9 cellular contexts compared by ENCODE assay signal in genomic region chr20:54172856-54173652, GRCh38. TPM values are rescaled to one million over a fixed set of nuclear protein-coding genes. Genes with fewer than 3 reads are reported as not detected.
A peak's percentile ranks its signal among the peaks of the same experiment; 100 is the strongest.
DNase-seq lines count a peak whose midpoint lies in the region; ATAC-seq and TF ChIP-seq lines count a peak whose summit lies in the region.
"Had no signal": no experiment of that assay in that cellular context is flagged by ENCODE, and none has a peak within 500 bp of the region (broad histone marks: within the 10 kb centered on the region; RNA-seq: fewer than 3 reads in every experiment).

No MANE protein-coding gene starts in this region.

- peaks cover 65% of the 10 kb centered on the region for H3K27me3 Mint-ChIP-seq in Caco-2 (ENCODE audit: insufficient read depth, unreplicated experiment)
- peaks cover 88% of the 10 kb centered on the region for H3K27me3 Mint-ChIP-seq in central memory CD8-positive, alpha-beta T cell

- BruUV-seq in Caco-2 (replicated peaks; lab: Mats Ljungman, UMichigan): no TSS peak

- no peak for DNase-seq in Caco-2
- peak; percentile 79 for DNase-seq in M059J (ENCODE audit: low read depth)
- no peak for DNase-seq in central memory CD8-positive, alpha-beta T cell (ENCODE audit: low spot score in 2 of 2)
- DNase-seq in mucosa of descending colon: peak in 2 of 3 donors; percentile 23 to 47
- DNase-seq in NOMO-1 treated with dmso at 0.1 percent for 144 hours (lab: John Stamatoyannopoulos, UW; ENCODE audit: unreplicated experiment): no peak
- no peak for DNase-seq in stimulated activated CD4-positive, alpha-beta T cell treated with anti-CD3 and anti-CD28 coated beads, Interleukin-1b, Interleukin-23, amount 100 ng/mL, for 48 hours
- DNase-seq in GDM1 (lab: John Stamatoyannopoulos, UW): no peak
- DNase-seq: activated B cell treated with CpG ODN at 0.5 μM for 24 hours had no signal

- no peaks in the 10 kb centered on the region for H3K36me3 Mint-ChIP-seq in Caco-2 (ENCODE audit: insufficient read depth, unreplicated experiment)
- peaks cover 2% of the 10 kb centered on the region for H3K36me3 Mint-ChIP-seq in central memory CD8-positive, alpha-beta T cell (ENCODE audit: insufficient read depth)

- no peak for TF ChIP-seq CTCF in Caco-2 (IDR thresholded peaks at IDR 0.05; ENCODE audit: insufficient read depth in 1 of 2, low read depth in 1 of 2, low read length in 1 of 2, severe bottlenecking in 1 of 2, unreplicated experiment in 1 of 2)
- no peak for TF ChIP-seq CTCF in mucosa of descending colon (IDR thresholded peaks at IDR 0.05)

- H3K27me3 ChIP-seq in Caco-2 (replicated peaks; ENCODE audit: control insufficient read depth, insufficient read depth, low read length): peaks cover 15% of the 10 kb centered on the region

- H3K4me1 ChIP-seq in Caco-2: peaks cover 19% of the 10 kb centered on the region
- H3K4me1 ChIP-seq in mucosa of descending colon (ENCODE audit: low read depth): peaks cover 13% of the 10 kb centered on the region

- H3K27ac Mint-ChIP-seq in Caco-2 (ENCODE audit: unreplicated experiment): no peak overlapping the region
- H3K27ac Mint-ChIP-seq in central memory CD8-positive, alpha-beta T cell (ENCODE audit: low read depth): no peak overlapping the region
- H3K27ac Mint-ChIP-seq: activated B cell treated with CpG ODN at 0.5 μM for 24 hours had no signal

- ATAC-seq in central memory CD8-positive, alpha-beta T cell (replicated peaks; ENCODE audit: extremely low read depth, poor library complexity, severe bottlenecking): no peak
- peak; percentile 24 for ATAC-seq in mucosa of descending colon
- no peak for ATAC-seq in GM18867 (IDR thresholded peaks at IDR 0.05; ENCODE audit: unreplicated experiment)

- POLR2A ChIA-PET in Caco-2 (lab: Charles Lee): no interaction called here

- H3K9me3 Mint-ChIP-seq in Caco-2 (ENCODE audit: unreplicated experiment): no peaks in the 10 kb centered on the region
- H3K9me3 Mint-ChIP-seq in central memory CD8-positive, alpha-beta T cell: no peaks in the 10 kb centered on the region
- H3K9me3 Mint-ChIP-seq: activated B cell treated with CpG ODN at 0.5 μM for 24 hours had no signal

- H3K9me3 ChIP-seq in Caco-2 (no peaks in the 10 kb centered on the region), mucosa of descending colon (no peaks in the 10 kb centered on the region)

- peaks cover 9% of the 10 kb centered on the region for H3K4me1 Mint-ChIP-seq in Caco-2 (ENCODE audit: low read depth, unreplicated experiment)
- H3K4me1 Mint-ChIP-seq in central memory CD8-positive, alpha-beta T cell: peaks cover 6% of the 10 kb centered on the region

- intact Hi-C loops in Caco-2 (cut with micrococcal nuclease; ENCODE audit: unreplicated experiment) (no loop called here), mucosa of descending colon (cut with DNase I, micrococcal nuclease) (no loop called here)

- H3K4me3 ChIP-seq in Caco-2 (ENCODE audit: low read depth, low read length) (no peak overlapping the region), mucosa of descending colon (no peak overlapping the region)

- no peaks in the 10 kb centered on the region for H3K36me3 ChIP-seq in Caco-2 (ENCODE audit: control insufficient read depth, insufficient read depth, low read length)
- no peaks in the 10 kb centered on the region for H3K36me3 ChIP-seq in mucosa of descending colon (ENCODE audit: low read depth)

- peak overlapping the region; percentile 70 for H3K4me3 Mint-ChIP-seq in Caco-2 (ENCODE audit: unreplicated experiment)
- peak overlapping the region; percentile 45 for H3K4me3 Mint-ChIP-seq in central memory CD8-positive, alpha-beta T cell
- H3K4me3 Mint-ChIP-seq: activated B cell treated with CpG ODN at 0.5 μM for 24 hours had no signal

- CTCF ChIA-PET in Caco-2 (lab: Charles Lee): no interaction called here

RNA-seq across cellular contexts. Expression of gene CYP24A1, which starts 0.7 kb away (rescaled TPM):
- total RNA-seq in Caco-2 (2022): 3.6 and 3.7 TPM in 2 replicates
- total RNA-seq in M059J (2014; rRNA removed; shearing (Covaris generic)): 32.8 and 39.6 TPM in 2 replicates
- not detected for total RNA-seq in mucosa of descending colon
- total RNA-seq: activated B cell treated with CpG ODN at 0.5 μM for 24 hours had no signal

RNA-seq across cellular contexts. Expression of gene PFDN4, which starts 34.8 kb away (rescaled TPM):
- total RNA-seq in Caco-2 (2022) (86.7 and 93.4 TPM in 2 replicates), mucosa of descending colon (10 to 100 TPM; 11.1 to 23.4 (median 22.0) TPM)
- 246 and 357 TPM in 2 replicates for total RNA-seq in M059J (2014; rRNA removed; shearing (Covaris generic))

Comparison
In these comparisons a context has a peak if more than half of its experiments do, and no peak if none do; other contexts are left out.
1. DNase-seq: peak in M059J (single experiment) and mucosa of descending colon (2 of 3); none in Caco-2 (0 of 2), central memory CD8-positive, alpha-beta T cell (0 of 2), NOMO-1 treated with dmso at 0.1 percent for 144 hours (single experiment), stimulated activated CD4-positive, alpha-beta T cell treated with anti-CD3 and anti-CD28 coated beads, Interleukin-1b, Interleukin-23, amount 100 ng/mL, for 48 hours (single experiment) and GDM1 (single experiment).